Comparison of ENCODE assay signal across 1 cellular context in genomic region chr22:23537421-23537820, GRCh38.
TF ChIP-seq lines count a peak whose summit lies in the region.

No MANE protein-coding gene starts in this region.

TF ChIP-seq in A549, 52 proteins besides CTCF, POLR2A, EP300 and RAD21 (continued from another document):
- no peak for TF ChIP-seq ZFP36 (IDR thresholded peaks at IDR 0.05; ENCODE audit: borderline replicate concordance, partially characterized antibody)
- no peak for TF ChIP-seq MAX (IDR thresholded peaks at IDR 0.05)
- no peak for TF ChIP-seq HOXB13 (CRISPR knock-in tag; IDR thresholded peaks at IDR 0.05; ENCODE audit: low read depth)
- no peak for TF ChIP-seq MAZ (IDR thresholded peaks at IDR 0.05; ENCODE audit: borderline replicate concordance, low read depth, low read length)
- TF ChIP-seq RARB (CRISPR knock-in tag; IDR thresholded peaks at IDR 0.05): no peak
